Comparison of ENCODE assay signal across 11 cellular contexts in the genomic region with DNA sequence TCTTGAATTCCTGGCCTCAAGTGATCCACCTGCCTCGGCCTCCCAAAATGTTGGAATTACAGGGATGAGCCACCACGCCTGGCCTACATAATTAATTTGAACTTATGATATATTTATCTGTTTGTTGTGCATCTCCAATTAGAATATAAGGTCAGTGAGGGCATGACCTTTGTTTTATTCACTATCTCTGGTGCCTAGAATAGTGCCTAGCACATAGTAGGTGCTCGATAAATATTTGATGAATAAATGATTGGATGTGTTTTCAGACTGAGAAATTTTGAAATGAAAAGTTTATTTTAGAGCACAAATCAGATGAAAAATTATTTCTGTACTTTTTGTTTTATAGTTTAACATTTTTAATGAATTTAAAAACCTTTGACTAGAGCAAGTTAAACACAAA.
"Had no signal": no experiment of that assay in that cellular context is flagged by ENCODE, and none has a peak within 500 bp of the region (broad histone marks: within the 10 kb centered on the region; RNA-seq: fewer than 3 reads in every experiment).

No MANE protein-coding gene starts in this region.

- H3K4me2 ChIP-seq: GM23338 had no signal

- ATAC-seq: GM23338, HCT116 had no signal

- H3K36me3 ChIP-seq: HAP-1 had no signal

- FAIRE-seq: H1, H54 had no signal

- H3K9ac ChIP-seq: GM23248 had no signal

- H3K4me1 ChIP-seq: HAP-1 had no signal

- H3K27ac ChIP-seq: GM23248 had no signal

- H3K9me3 ChIP-seq: HAP-1 had no signal

- H3K4me3 ChIP-seq: GM23248, GM23338, HAP-1 had no signal

- DNase-seq: GM23248, GOT3, H7, H9, HCEC 1CT, HFFc6 had no signal

- H2AFZ ChIP-seq: GM23248, GM23338 had no signal
